10 cellular contexts compared by ENCODE assay signal in the genomic region with DNA sequence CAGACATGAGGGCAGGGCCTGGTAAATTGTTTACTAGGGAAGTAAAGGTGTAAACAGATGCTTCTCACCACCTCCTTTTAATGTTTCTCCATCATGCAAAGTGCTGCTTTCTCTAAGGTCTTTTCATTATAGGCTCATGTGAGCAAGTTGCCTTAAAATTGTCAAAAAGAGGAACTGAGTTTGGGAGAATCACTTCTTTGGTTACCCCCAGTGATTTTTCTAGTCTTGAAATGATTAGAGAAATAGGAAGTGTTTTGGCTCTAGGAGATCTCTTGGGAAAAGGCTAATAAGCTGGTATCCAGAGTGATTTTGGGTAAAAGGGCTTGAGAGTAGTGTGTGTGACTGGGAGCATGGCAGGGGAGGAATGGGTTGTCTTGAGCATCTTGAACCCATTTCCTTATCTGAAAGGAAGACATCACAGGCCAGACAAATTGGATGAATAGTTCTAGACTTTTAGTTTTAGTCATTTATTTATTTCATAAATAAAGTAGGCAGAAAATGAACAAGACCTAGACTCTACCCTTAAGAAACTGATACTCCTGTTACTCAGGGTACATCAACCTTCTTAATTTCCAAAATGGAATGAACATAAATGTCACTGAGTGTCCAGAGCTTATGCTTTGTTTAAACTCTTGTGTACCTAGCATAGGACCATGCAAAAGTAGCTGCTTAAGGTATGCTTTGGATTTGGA. TPM values are rescaled to one million over a fixed set of nuclear protein-coding genes. Genes with fewer than 3 reads are reported as not detected.
DNase-seq lines count a peak whose midpoint lies in the region; ATAC-seq, FAIRE-seq and TF ChIP-seq lines count a peak whose summit lies in the region.
"Had no signal": no experiment of that assay in that cellular context is flagged by ENCODE, and none has a peak within 500 bp of the region (broad histone marks: within the 10 kb centered on the region; RNA-seq: fewer than 3 reads in every experiment).

No MANE protein-coding gene starts in this region.

- H3K27me3 ChIP-seq in esophagus squamous epithelium (peaks cover 0 to 3% (median 0%) of the 10 kb centered on the region in 4 donors), left lung (peaks cover 0 to 6% of the 10 kb centered on the region in 2 donors)
- H3K27me3 ChIP-seq: ascending aorta, right lobe of liver had no signal

- H3K27me3 Mint-ChIP-seq in stimulated activated naive B cell treated with anti-CD40 and anti-IgM and Interleukin-4, amounts not matched to agents 10 μg/mL and 1 μg/mL and 100 μg/mL, for 72 hours: peaks cover 8 to 30% of the 10 kb centered on the region in 2 donors

- no peaks in the 10 kb centered on the region for H3K9me3 ChIP-seq in esophagus squamous epithelium
- H3K9me3 ChIP-seq in left lung: no peaks in the 10 kb centered on the region
- H3K9me3 ChIP-seq: ascending aorta, right lobe of liver had no signal

- H3K27ac ChIP-seq in esophagus squamous epithelium (no peak overlapping the region), left lung (no peak overlapping the region)
- H3K27ac ChIP-seq: ascending aorta, right lobe of liver had no signal

- TF ChIP-seq POLR2A in esophagus squamous epithelium (IDR thresholded peaks at IDR 0.05): no peak

- no peak overlapping the region for H3K27ac Mint-ChIP-seq in stimulated activated naive B cell treated with anti-CD40 and anti-IgM and Interleukin-4, amounts not matched to agents 10 μg/mL and 1 μg/mL and 100 μg/mL, for 72 hours

- no peaks in the 10 kb centered on the region for H3K9me3 Mint-ChIP-seq in stimulated activated naive B cell treated with anti-CD40 and anti-IgM and Interleukin-4, amounts not matched to agents 10 μg/mL and 1 μg/mL and 100 μg/mL, for 72 hours

- H3K36me3 Mint-ChIP-seq in stimulated activated naive B cell treated with anti-CD40 and anti-IgM and Interleukin-4, amounts not matched to agents 10 μg/mL and 1 μg/mL and 100 μg/mL, for 72 hours: no peaks in the 10 kb centered on the region

- ATAC-seq in HG02571 (IDR thresholded peaks at IDR 0.05; ENCODE audit: unreplicated experiment): peak; percentile 58
- ATAC-seq in HG03442 (IDR thresholded peaks at IDR 0.05; ENCODE audit: unreplicated experiment): peak; percentile 58
- peak; percentile 77 to 92 for ATAC-seq in stimulated activated naive B cell treated with anti-CD40 and anti-IgM and Interleukin-4, amounts not matched to agents 10 μg/mL and 1 μg/mL and 100 μg/mL, for 72 hours (replicated peaks)
- no peak for ATAC-seq in left lung

- H3K4me1 ChIP-seq in esophagus squamous epithelium (no peaks in the 10 kb centered on the region), left lung (no peaks in the 10 kb centered on the region)
- H3K4me1 ChIP-seq: ascending aorta, right lobe of liver had no signal

- TF ChIP-seq CTCF in esophagus squamous epithelium (IDR thresholded peaks at IDR 0.05) (no peak), left lung (IDR thresholded peaks at IDR 0.05) (no peak)

- H3K36me3 ChIP-seq in esophagus squamous epithelium: no peaks in the 10 kb centered on the region
- H3K36me3 ChIP-seq in left lung: no peaks in the 10 kb centered on the region
- H3K36me3 ChIP-seq: ascending aorta, right lobe of liver had no signal

- DNase-seq in GM19239 (ENCODE audit: insufficient read length, low spot score) (peak; percentile 7), esophagus squamous epithelium (lab: John Stamatoyannopoulos, UW) (no peak), COLO829 (ENCODE audit: low spot score) (no peak), left lung (no peak)
- DNase-seq in stimulated activated naive B cell treated with anti-CD40 and anti-IgM and Interleukin-4, amounts not matched to agents 10 μg/mL and 1 μg/mL and 100 μg/mL, for 72 hours: no peak
- DNase-seq: midbrain, right lobe of liver had no signal

- H3K4me1 Mint-ChIP-seq in stimulated activated naive B cell treated with anti-CD40 and anti-IgM and Interleukin-4, amounts not matched to agents 10 μg/mL and 1 μg/mL and 100 μg/mL, for 72 hours: peaks cover 9 to 18% of the 10 kb centered on the region in 2 donors

- H3K4me3 Mint-ChIP-seq in stimulated activated naive B cell treated with anti-CD40 and anti-IgM and Interleukin-4, amounts not matched to agents 10 μg/mL and 1 μg/mL and 100 μg/mL, for 72 hours: no peak overlapping the region

- peak; percentile 98 for FAIRE-seq in GM19239 (lab: Jason Lieb, UNC)

- intact Hi-C loops in esophagus squamous epithelium (cut with DNase I): no loop called here
- intact Hi-C loops in left lung (cut with DNase I): no loop called here

- no peak overlapping the region for H3K4me3 ChIP-seq in esophagus squamous epithelium
- H3K4me3 ChIP-seq in left lung: no peak overlapping the region
- H3K4me3 ChIP-seq: ascending aorta, right lobe of liver had no signal

RNA-seq across cellular contexts. Expression of a gene that starts 14.2 kb away (rescaled TPM):
- total RNA-seq in esophagus squamous epithelium: not detected
- total RNA-seq in left lung: under 1 TPM; 0.24 to 0.29 TPM
- total RNA-seq: right lobe of liver had no signal

RNA-seq across cellular contexts. Expression of a gene that starts 29.7 kb away (rescaled TPM):
- total RNA-seq in esophagus squamous epithelium (not detected), left lung (not detected)
- total RNA-seq: ascending aorta, right lobe of liver had no signal
